In genomic region chr1:172894345-172895049, GRCh38 we compare ENCODE assay signal across 11 cellular contexts.
A peak's percentile ranks its signal among the peaks of the same experiment; 100 is the strongest.
DNase-seq lines count a peak whose midpoint lies in the region; ATAC-seq, FAIRE-seq and TF ChIP-seq lines count a peak whose summit lies in the region.
"Had no signal": no experiment of that assay in that cellular context is flagged by ENCODE, and none has a peak within 500 bp of the region (broad histone marks: within the 10 kb centered on the region; RNA-seq: fewer than 3 reads in every experiment).

No MANE protein-coding gene starts in this region.

- BruUV-seq in IMR-90 (replicated peaks; lab: Mats Ljungman, UMichigan) (no TSS peak), K562 (replicated peaks; lab: Mats Ljungman, UMichigan) (no TSS peak)

- TF ChIP-seq CTCF in IMR-90 (conservative IDR thresholded peaks at IDR 0.05; ENCODE audit: low read depth, low read length) (no peak), K562 (IDR thresholded peaks at IDR 0.05 in 2 of 3, conservative IDR thresholded peaks at IDR 0.05 in 1 of 3; ENCODE audit: insufficient read depth in 2 of 3, low read depth in 1 of 3, low read length in 3 of 3) (no peak)

- H3K27ac ChIP-seq in IMR-90 (ENCODE audit: insufficient read depth, low read length) (no peak overlapping the region), K562 (ENCODE audit: extremely low read depth, low read depth, low read length) (no peak overlapping the region)

- ATAC-seq in IMR-90 (ENCODE audit: low read depth) = no peak
- ATAC-seq in K562 = no peak
- no peak for ATAC-seq in GM21529 (IDR thresholded peaks at IDR 0.05; ENCODE audit: unreplicated experiment)

- no peak overlapping the region for H2AK9ac ChIP-seq in IMR-90 (replicated peaks; ENCODE audit: low read depth, low read length, poor library complexity)

- peak overlapping the region; percentile 57; the same call in 1 of the 2 replicates for H2AK5ac ChIP-seq in IMR-90 (ENCODE audit: low read depth, low read length)

- no peaks in the 10 kb centered on the region for H3K79me1 ChIP-seq in IMR-90 (ENCODE audit: low read depth in 1 of 2, low read length in 2 of 2)

- H3K56ac ChIP-seq in IMR-90 (ENCODE audit: extremely low read depth, insufficient read depth, low read length) = no peak overlapping the region

- no CpG with 5 or more reads among the region's 8 CpGs for WGBS in IMR-90 (ENCODE audit: extremely low coverage in 2 of 2, insufficient read length in 1 of 2), 2 experiments
- 41% methylated on average over 8 of the region's 8 CpGs for WGBS in K562 (ENCODE audit: insufficient coverage, low coverage, missing lambda C conversion rate)

- no peaks in the 10 kb centered on the region for H3K27me3 ChIP-seq in IMR-90 (ENCODE audit: control insufficient read depth, insufficient read depth, low read length)
- H3K27me3 ChIP-seq in K562 (ENCODE audit: control insufficient read depth in 2 of 2, insufficient read depth in 2 of 2, low read length in 2 of 2) = no peaks in the 10 kb centered on the region

- H3K14ac ChIP-seq in IMR-90 (replicated peaks; ENCODE audit: low read depth, low read length) = peak overlapping the region; percentile 45; the same call in 1 of the 2 replicates

- H3K18ac ChIP-seq in IMR-90 (ENCODE audit: low read depth, low read length) = peak overlapping the region; percentile 44; the same call in 1 of the 2 replicates

- H2BK20ac ChIP-seq in IMR-90 (ENCODE audit: low read depth, low read length) = peak overlapping the region; percentile 68

- peak overlapping the region; percentile 73 for H2BK5ac ChIP-seq in IMR-90 (ENCODE audit: low read depth, low read length, poor library complexity, severe bottlenecking)

- H2BK15ac ChIP-seq in IMR-90 (ENCODE audit: low read depth, low read length) = peak overlapping the region; percentile 87

- no peaks in the 10 kb centered on the region for H3K9me3 ChIP-seq in IMR-90 (ENCODE audit: control insufficient read depth, insufficient read depth, low read length)
- H3K9me3 ChIP-seq in K562 (replicated peaks; ENCODE audit: control insufficient read depth, insufficient read depth, low read depth, low read length) = no peaks in the 10 kb centered on the region

- no peak overlapping the region for H3K9ac ChIP-seq in IMR-90 (ENCODE audit: low read depth, low read length)
- no peak overlapping the region for H3K9ac ChIP-seq in K562 (ENCODE audit: insufficient read depth in 1 of 2, low read depth in 2 of 2, low read length in 2 of 2)

- H3K9me1 ChIP-seq in IMR-90 (ENCODE audit: insufficient read depth, low read length) (peaks cover 5% of the 10 kb centered on the region; the same call in 1 of the 2 replicates), K562 (ENCODE audit: control insufficient read depth, insufficient read depth, low read length) (no peaks in the 10 kb centered on the region)

- TF ChIP-seq RAD21 in IMR-90 (IDR thresholded peaks at IDR 0.05; ENCODE audit: low read length) (no peak), K562 (CRISPR knock-in tag; conservative IDR thresholded peaks at IDR 0.05 in 1 of 2, IDR thresholded peaks at IDR 0.05 in 1 of 2) (no peak)

- CTCF ChIA-PET in IMR-90 (lab: Yijun Ruan, JAX) = interaction anchor here (0.9 kb wide), 1 partner anchor 57 kb away, joined by 3 read pairs; no protein-coding TSS in a partner anchor
- CTCF ChIA-PET in K562 (lab: Yijun Ruan, JAX; ENCODE audit: low intra/inter-chr PET ratio) = no interaction called here

- H3K4me1 ChIP-seq in IMR-90 (ENCODE audit: control insufficient read depth, insufficient read depth, low read length) = peaks cover 6% of the 10 kb centered on the region
- H3K4me1 ChIP-seq in K562 (replicated peaks in 1 of 2; ENCODE audit: control insufficient read depth in 2 of 2, insufficient read depth in 2 of 2, low read length in 2 of 2) = peaks cover 0 to 7% of the 10 kb centered on the region in 2 experiments; a peak in 1 of 5 replicates

- no peak overlapping the region for H2AFZ ChIP-seq in IMR-90 (replicated peaks; ENCODE audit: low read length, poor library complexity)
- peak overlapping the region; percentile 60; the same call in 1 of the 2 replicates for H2AFZ ChIP-seq in K562 (ENCODE audit: low read depth, low read length)

- dilution Hi-C loops in IMR-90 (cut with HindIII; ENCODE audit: low sequenced_read_pairs, unreplicated experiment) = no loop called here

- H4K20me1 ChIP-seq in IMR-90 (ENCODE audit: insufficient read depth, low read length) = no peaks in the 10 kb centered on the region
- H4K20me1 ChIP-seq in K562 (replicated peaks; ENCODE audit: control insufficient read depth, insufficient read depth, low read length) = no peaks in the 10 kb centered on the region

- FAIRE-seq in K562 (lab: Jason Lieb, UNC) = no peak

- peak overlapping the region; percentile 78 for H4K91ac ChIP-seq in IMR-90 (ENCODE audit: insufficient read depth, low read depth, low read length)

- H4K8ac ChIP-seq in IMR-90 (ENCODE audit: low read depth in 2 of 2, low read length in 2 of 2) = peak overlapping the region; percentile 23 to 78; a peak in 3 of 4 replicates

- H3K4me2 ChIP-seq in IMR-90 (ENCODE audit: low read depth, low read length) = peak overlapping the region; percentile 75; the same call in 1 of the 2 replicates
- H3K4me2 ChIP-seq in K562 (ENCODE audit: insufficient read depth, low read length) = 0 out of 2 replicates have a peak overlapping the region, but pooled peaks have one; percentile 29

- peak; percentile 23 for DNase-seq in stimulated activated CD4-positive, alpha-beta T cell treated with anti-CD3 and anti-CD28 coated beads, Interleukin-15, amount 100 ng/mL, for 24 hours
- no peak for DNase-seq in stimulated activated CD4-positive, alpha-beta T cell treated with anti-CD3 and anti-CD28 coated beads, Interleukin-4, amount 100 ng/mL, for 4 hours
- no peak for DNase-seq in IMR-90
- DNase-seq in K562 (ENCODE audit: extremely low read depth in 1 of 4, low spot score in 3 of 4) = no peak
- no peak for DNase-seq in SKM-1 treated with dmso at 0.1 percent for 144 hours (lab: John Stamatoyannopoulos, UW; ENCODE audit: unreplicated experiment)
- DNase-seq in ecto neural progenitor cell (ENCODE audit: low spot score) = no peak
- no peak for DNase-seq in SIG-M5 treated with dmso at 0.1 percent for 504 hours (lab: John Stamatoyannopoulos, UW; ENCODE audit: unreplicated experiment)
- DNase-seq: activated CD4-positive, alpha-beta T cell treated with anti-CD3 and anti-CD28 coated beads, Interleukin-2, amount 50 U/mL, for 4 hours; MV-4-11; stimulated activated CD4-positive, alpha-beta T cell treated with anti-CD3 and anti-CD28 coated beads, Interleukin-12 subunit alpha, Interleukin-12 subunit beta, amount 100 ng/mL, for 4 hours had no signal

- peak overlapping the region; percentile 30; the same call in 1 of the 2 replicates for H4K5ac ChIP-seq in IMR-90 (ENCODE audit: low read depth, low read length)

- H2BK120ac ChIP-seq in IMR-90 (ENCODE audit: low read depth, low read length) = peak overlapping the region; percentile 93

- TF ChIP-seq POLR2A in IMR-90 (IDR thresholded peaks at IDR 0.05; ENCODE audit: low read depth, low read length) (no peak), K562 (conservative IDR thresholded peaks at IDR 0.05) (no peak)

- H3K4ac ChIP-seq in IMR-90 (ENCODE audit: low read depth, low read length) = peak overlapping the region; percentile 49

- POLR2A ChIA-PET in IMR-90 (lab: Charles Lee; ENCODE audit: unreplicated experiment) = interaction anchor here (1.3 kb wide), 1 partner anchor 69 kb away, joined by 5 read pairs; no protein-coding TSS in a partner anchor
- POLR2A ChIA-PET in K562 (lab: Yijun Ruan, JAX) = interaction anchor here (1.2 to 1.4 kb wide), 2 partner anchors 9 to 12 kb away, joined by 4 to 6 read pairs; no protein-coding TSS in a partner anchor

- H3K79me2 ChIP-seq in K562 (ENCODE audit: control insufficient read depth, insufficient read depth, low read length) = no peaks in the 10 kb centered on the region

- H3K36me3 ChIP-seq in IMR-90 (ENCODE audit: control insufficient read depth, insufficient read depth, low read length) = no peaks in the 10 kb centered on the region
- H3K36me3 ChIP-seq in K562 (ENCODE audit: control insufficient read depth, insufficient read depth, low read length) = no peaks in the 10 kb centered on the region

- H3K4me3 ChIP-seq in IMR-90 (ENCODE audit: insufficient read depth, low read depth, low read length) (no peak overlapping the region), K562 (no peak overlapping the region)

- no peak for TF ChIP-seq EP300 in K562 (IDR thresholded peaks at IDR 0.05; ENCODE audit: low read length)

- intact Hi-C loops in IMR-90 (cut with micrococcal nuclease) = loop anchor here (5.0 kb wide), 1 partner anchor 32 kb away; no protein-coding TSS in a partner anchor
- intact Hi-C loops in K562 (cut with micrococcal nuclease) = no loop called here

- in situ Hi-C loops in IMR-90 (cut with MboI; ENCODE audit: low sequenced_read_pairs) = no loop called here
- in situ Hi-C loops in K562 (cut with MboI) = no loop called here

- peak overlapping the region; percentile 55; the same call in 1 of the 2 replicates for H3K23ac ChIP-seq in IMR-90 (ENCODE audit: low read depth, low read length)

TF ChIP-seq in IMR-90, 13 proteins besides CTCF, POLR2A, EP300 and RAD21 (continues in another document):
- TF ChIP-seq MAZ (IDR thresholded peaks at IDR 0.05; ENCODE audit: borderline replicate concordance, low read depth, low read length) (no peak), ELK1 (IDR thresholded peaks at IDR 0.05; ENCODE audit: borderline replicate concordance, low read depth, low read length) (no peak), NFE2L2 (IDR thresholded peaks at IDR 0.05; ENCODE audit: low read depth, low read length) (no peak)
